Comparison of ENCODE assay signal across 8 cellular contexts in the genomic region with DNA sequence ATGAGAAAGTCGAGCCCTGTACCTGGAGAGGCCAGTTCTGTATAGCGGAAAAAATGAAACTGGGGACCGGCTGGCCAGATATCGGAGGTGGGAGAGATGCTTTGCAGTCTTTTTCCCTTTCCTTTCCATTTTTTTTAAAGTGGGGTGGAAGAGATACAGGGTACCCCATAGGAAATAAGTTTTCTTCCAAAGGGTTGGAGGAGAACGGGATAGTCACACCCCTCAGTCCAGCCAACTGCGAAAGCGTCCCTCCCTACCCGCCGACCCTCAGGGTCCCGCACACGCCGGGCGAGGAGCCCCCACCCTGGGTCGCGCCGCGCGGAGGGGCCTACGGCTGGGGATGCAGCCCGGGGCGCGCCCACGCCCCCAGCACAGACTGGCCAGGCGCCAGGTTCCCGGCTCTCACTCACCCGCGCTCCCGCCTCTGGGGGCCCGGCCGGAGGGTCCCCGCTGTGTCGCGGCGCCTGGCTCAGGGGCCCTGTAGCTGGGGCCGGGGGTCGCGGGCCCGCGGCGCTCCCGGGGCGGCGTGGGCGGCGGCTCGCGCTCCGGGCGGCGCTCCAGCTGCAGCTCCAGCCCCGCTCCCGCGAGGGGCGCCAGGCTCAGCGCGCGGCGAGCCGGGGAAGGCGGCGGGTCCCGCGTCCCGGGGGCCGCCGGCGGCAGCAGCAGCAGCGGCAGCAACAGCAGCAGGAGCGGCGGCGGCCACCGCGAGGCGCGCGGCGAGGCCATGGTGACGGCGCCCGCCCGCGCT. TPM values are rescaled to one million over a fixed set of nuclear protein-coding genes. Genes with fewer than 3 reads are reported as not detected.
DNase-seq lines count a peak whose midpoint lies in the region; ATAC-seq, FAIRE-seq and TF ChIP-seq lines count a peak whose summit lies in the region.

No MANE protein-coding gene starts in this region.

- peaks cover 10% of the 10 kb centered on the region for H3K36me3 Mint-ChIP-seq in activated T-cell treated with anti-CD3 and anti-CD28 coated beads, Interleukin-2, amount 50 U/mL, for 24 hours (ENCODE audit: low read depth)

- H3K9me3 Mint-ChIP-seq in activated T-cell treated with anti-CD3 and anti-CD28 coated beads, Interleukin-2, amount 50 U/mL, for 24 hours, result no peaks in the 10 kb centered on the region

- H3K36me3 ChIP-seq in mucosa of stomach (ENCODE audit: control insufficient read depth, insufficient read depth, low read length), result no peaks in the 10 kb centered on the region

- H3K9me3 ChIP-seq in mucosa of stomach (ENCODE audit: control insufficient read depth, low read length), result no peaks in the 10 kb centered on the region

- peak overlapping the region; percentile 85 for H3K4me3 Mint-ChIP-seq in activated T-cell treated with anti-CD3 and anti-CD28 coated beads, Interleukin-2, amount 50 U/mL, for 24 hours

- H3K4me1 ChIP-seq in mucosa of stomach (ENCODE audit: control insufficient read depth, insufficient read depth, low read length), result peaks cover 17% of the 10 kb centered on the region

- peaks cover 4% of the 10 kb centered on the region for H3K27me3 Mint-ChIP-seq in activated T-cell treated with anti-CD3 and anti-CD28 coated beads, Interleukin-2, amount 50 U/mL, for 24 hours

- TF ChIP-seq CTCF in dorsolateral prefrontal cortex (IDR thresholded peaks at IDR 0.05 in 54 of 56, conservative IDR thresholded peaks at IDR 0.05 in 2 of 56; ENCODE audit: low read depth in 1 of 56, partially characterized antibody in 56 of 56), result no peak

- peak; percentile 65 for DNase-seq in activated T-cell treated with anti-CD3 and anti-CD28 coated beads, Interleukin-2, amount 50 U/mL, for 24 hours
- DNase-seq in activated T-cell treated with anti-CD3 and anti-CD28 coated beads for 4 hours, result no peak
- DNase-seq in SW480 (ENCODE audit: low spot score), result peak; percentile 37
- DNase-seq in dorsolateral prefrontal cortex, result peak in 2 of 10 donors; percentile 19 to 52
- peak; percentile 62 for DNase-seq in urothelium cell line (ENCODE audit: low spot score)
- DNase-seq in COLO829 (ENCODE audit: low spot score), result no peak

- peak overlapping the region; percentile 61 for H3K9ac ChIP-seq in mucosa of stomach (ENCODE audit: low read length)

- no peaks in the 10 kb centered on the region for H3K27me3 ChIP-seq in dorsolateral prefrontal cortex
- no peaks in the 10 kb centered on the region for H3K27me3 ChIP-seq in mucosa of stomach (ENCODE audit: control insufficient read depth, insufficient read depth, low read length)

- intact Hi-C loops in dorsolateral prefrontal cortex (cut with DNase I), result loop anchor here (2.0 to 10.0 kb wide), 3 partner anchors 17 to 319 kb away; a partner anchor contains a TSS

- peaks cover 57% of the 10 kb centered on the region for H3K4me1 Mint-ChIP-seq in activated T-cell treated with anti-CD3 and anti-CD28 coated beads, Interleukin-2, amount 50 U/mL, for 24 hours (ENCODE audit: low read depth)

- no peak for FAIRE-seq in urothelium cell line (lab: Jason Lieb, UNC)

- H3K27ac ChIP-seq in dorsolateral prefrontal cortex, result peak overlapping the region; percentile 13 to 93 (median 85)

- peak; percentile 21 for ATAC-seq in HG02973 (IDR thresholded peaks at IDR 0.05; ENCODE audit: unreplicated experiment)

- H3K4me3 ChIP-seq in dorsolateral prefrontal cortex, result peak overlapping the region; percentile 56 to 89 (median 74)
- H3K4me3 ChIP-seq in mucosa of stomach (ENCODE audit: low read length), result peak overlapping the region; percentile 26

- H3K27ac Mint-ChIP-seq in activated T-cell treated with anti-CD3 and anti-CD28 coated beads, Interleukin-2, amount 50 U/mL, for 24 hours, result peak overlapping the region; percentile 87

RNA-seq across cellular contexts. Expression of a gene that starts 0.5 kb away (rescaled TPM):
- 10 to 100 TPM; 12.8 to 65.6 (median 29.0) TPM for total RNA-seq in dorsolateral prefrontal cortex

Comparison
In these comparisons a context has a peak if more than half of its experiments do, and no peak if none do; other contexts are left out.
1. DNase-seq: peak in activated T-cell treated with anti-CD3 and anti-CD28 coated beads, Interleukin-2, amount 50 U/mL, for 24 hours (single experiment), SW480 (single experiment) and urothelium cell line (single experiment); none in activated T-cell treated with anti-CD3 and anti-CD28 coated beads for 4 hours (single experiment) and COLO829 (single experiment).